In genomic region chr20:48772183-48772976, GRCh38 we compare ENCODE assay signal across 10 cellular contexts. TPM values are rescaled to one million over a fixed set of nuclear protein-coding genes. Genes with fewer than 3 reads are reported as not detected.
DNase-seq lines count a peak whose midpoint lies in the region; ATAC-seq and TF ChIP-seq lines count a peak whose summit lies in the region.
"Had no signal": no experiment of that assay in that cellular context is flagged by ENCODE, and none has a peak within 500 bp of the region (broad histone marks: within the 10 kb centered on the region; RNA-seq: fewer than 3 reads in every experiment).

No MANE protein-coding gene starts in this region.

- no peak for TF ChIP-seq CTCF in left lung (IDR thresholded peaks at IDR 0.05)
- no peak for TF ChIP-seq CTCF in transverse colon (IDR thresholded peaks at IDR 0.05)

- H3K27me3 Mint-ChIP-seq in activated CD4-positive, alpha-beta memory T cell treated with anti-CD3 and anti-CD28 coated beads for 36 hours = no peaks in the 10 kb centered on the region
- H3K27me3 Mint-ChIP-seq in activated CD4-positive, alpha-beta memory T cell treated with anti-CD3 and anti-CD28 coated beads, Interleukin-2, amount 10 ng/mL, durations not matched to agents 7 days and 5 days = no peaks in the 10 kb centered on the region
- no peaks in the 10 kb centered on the region for H3K27me3 Mint-ChIP-seq in activated naive CD8-positive, alpha-beta T cell

- H3K36me3 ChIP-seq in left lung = no peaks in the 10 kb centered on the region
- H3K36me3 ChIP-seq in transverse colon = no peaks in the 10 kb centered on the region

- peaks cover 10% of the 10 kb centered on the region for H3K9me3 Mint-ChIP-seq in activated CD4-positive, alpha-beta memory T cell treated with anti-CD3 and anti-CD28 coated beads for 36 hours
- H3K9me3 Mint-ChIP-seq in activated CD4-positive, alpha-beta memory T cell treated with anti-CD3 and anti-CD28 coated beads, Interleukin-2, amount 10 ng/mL, durations not matched to agents 7 days and 5 days = peaks cover 8% of the 10 kb centered on the region
- no peaks in the 10 kb centered on the region for H3K9me3 Mint-ChIP-seq in activated naive CD8-positive, alpha-beta T cell (ENCODE audit: low read depth)

- ATAC-seq in left lung = peak; percentile 70
- ATAC-seq: GM23338 had no signal

- POLR2A ChIA-PET in activated CD4-positive, alpha-beta memory T cell treated with anti-CD3 and anti-CD28 coated beads for 36 hours (lab: Charles Lee) = interaction anchor here (0.6 kb wide), 1 partner anchor 270 kb away, joined by 4 read pairs; no protein-coding TSS in a partner anchor
- POLR2A ChIA-PET in activated CD4-positive, alpha-beta memory T cell treated with anti-CD3 and anti-CD28 coated beads, Interleukin-2, amount 10 ng/mL, durations not matched to agents 7 days and 5 days (lab: Charles Lee) = interaction anchor here (0.9 to 1.8 kb wide), 5 partner anchors 11 to 56 kb away, joined by 3 to 5 read pairs (median 3); partner anchors contain the start of gene PREX1

- peak overlapping the region; percentile 74 for H3K27ac Mint-ChIP-seq in activated CD4-positive, alpha-beta memory T cell treated with anti-CD3 and anti-CD28 coated beads for 36 hours
- no peak overlapping the region for H3K27ac Mint-ChIP-seq in activated CD4-positive, alpha-beta memory T cell treated with anti-CD3 and anti-CD28 coated beads, Interleukin-2, amount 10 ng/mL, durations not matched to agents 7 days and 5 days
- peak overlapping the region; percentile 84 for H3K27ac Mint-ChIP-seq in activated naive CD8-positive, alpha-beta T cell
- H3K27ac Mint-ChIP-seq: GM23338, nephron had no signal

- H3K4me1 ChIP-seq in left lung = peaks cover 13 to 100% of the 10 kb centered on the region in 2 donors
- peaks cover 0 to 33% (median 0%) of the 10 kb centered on the region in 4 donors for H3K4me1 ChIP-seq in transverse colon

- WGBS in transverse colon (ENCODE audit: low coverage in 1 of 2), 2 donors = 66 to 80% methylated on average over 1 to 17 of the region's 17 CpGs

- no peak for DNase-seq in activated CD4-positive, alpha-beta memory T cell treated with anti-CD3 and anti-CD28 coated beads for 36 hours
- DNase-seq in activated CD4-positive, alpha-beta memory T cell treated with anti-CD3 and anti-CD28 coated beads, Interleukin-2, amount 10 ng/mL, durations not matched to agents 7 days and 5 days = no peak
- peak; percentile 82 to 92 for DNase-seq in left lung
- DNase-seq in transverse colon = peak; percentile 40
- no peak for DNase-seq in NCI-H345 (lab: John Stamatoyannopoulos, UW)
- no peak for DNase-seq in GM19240 (ENCODE audit: insufficient read length, low spot score)
- DNase-seq in activated CD8-positive, alpha-beta memory T cell treated with anti-CD3 and anti-CD28 coated beads, Interleukin-2, amount 50 U/mL, for 4 hours = no peak

- H3K4me3 ChIP-seq in left lung (peak overlapping the region in 1 of 2 donors; percentile 21), transverse colon (no peak overlapping the region)
- H3K4me3 ChIP-seq: GM23338 had no signal

- TF ChIP-seq EP300 in transverse colon (IDR thresholded peaks at IDR 0.05; ENCODE audit: low read depth) = no peak

- no peak for TF ChIP-seq POLR2A in transverse colon (IDR thresholded peaks at IDR 0.05)

- H3K36me3 Mint-ChIP-seq in activated CD4-positive, alpha-beta memory T cell treated with anti-CD3 and anti-CD28 coated beads for 36 hours = peaks cover 23% of the 10 kb centered on the region
- peaks cover 64% of the 10 kb centered on the region for H3K36me3 Mint-ChIP-seq in activated CD4-positive, alpha-beta memory T cell treated with anti-CD3 and anti-CD28 coated beads, Interleukin-2, amount 10 ng/mL, durations not matched to agents 7 days and 5 days (ENCODE audit: low read depth)
- H3K36me3 Mint-ChIP-seq in activated naive CD8-positive, alpha-beta T cell = peaks cover 5% of the 10 kb centered on the region

- no peaks in the 10 kb centered on the region for H3K9me3 ChIP-seq in left lung
- H3K9me3 ChIP-seq in transverse colon = no peaks in the 10 kb centered on the region

- intact Hi-C loops in activated CD4-positive, alpha-beta memory T cell treated with anti-CD3 and anti-CD28 coated beads for 36 hours (cut with micrococcal nuclease) = no loop called here
- intact Hi-C loops in left lung (cut with DNase I) = loop anchor here in 1 of 2 donors (10.0 kb wide), 1 partner anchor 52 kb away; the partner anchor contains the start of gene PREX1
- intact Hi-C loops in transverse colon (cut with DNase I; ENCODE audit: low total_unique reads) = no loop called here

- CTCF ChIA-PET in activated CD4-positive, alpha-beta memory T cell treated with anti-CD3 and anti-CD28 coated beads for 36 hours (lab: Charles Lee) = interaction anchor here (1.0 to 1.3 kb wide), 2 partner anchors 56 to 115 kb away, joined by 3 to 4 read pairs; partner anchors contain the start of gene PREX1
- CTCF ChIA-PET in activated CD4-positive, alpha-beta memory T cell treated with anti-CD3 and anti-CD28 coated beads, Interleukin-2, amount 10 ng/mL, durations not matched to agents 7 days and 5 days (lab: Charles Lee) = no interaction called here

- in situ Hi-C loops in transverse colon (cut with MboI; ENCODE audit: low pct_ligation_motif_present in 1 of 4, low pct_unique_long_range_greater_than_20kb in 1 of 4, low sequenced_read_pairs in 3 of 4) = no loop called here

- H3K27me3 ChIP-seq in left lung (peaks cover 0 to 39% of the 10 kb centered on the region in 2 donors), transverse colon (no peaks in the 10 kb centered on the region)

- H3K4me3 Mint-ChIP-seq in activated CD4-positive, alpha-beta memory T cell treated with anti-CD3 and anti-CD28 coated beads for 36 hours = peak overlapping the region; percentile 29
- H3K4me3 Mint-ChIP-seq in activated CD4-positive, alpha-beta memory T cell treated with anti-CD3 and anti-CD28 coated beads, Interleukin-2, amount 10 ng/mL, durations not matched to agents 7 days and 5 days = no peak overlapping the region
- no peak overlapping the region for H3K4me3 Mint-ChIP-seq in activated naive CD8-positive, alpha-beta T cell
- H3K4me3 Mint-ChIP-seq: GM23338, nephron had no signal

- peaks cover 91% of the 10 kb centered on the region for H3K4me1 Mint-ChIP-seq in activated CD4-positive, alpha-beta memory T cell treated with anti-CD3 and anti-CD28 coated beads for 36 hours (ENCODE audit: low read depth)
- H3K4me1 Mint-ChIP-seq in activated CD4-positive, alpha-beta memory T cell treated with anti-CD3 and anti-CD28 coated beads, Interleukin-2, amount 10 ng/mL, durations not matched to agents 7 days and 5 days = peaks cover 84% of the 10 kb centered on the region
- peaks cover 85% of the 10 kb centered on the region for H3K4me1 Mint-ChIP-seq in activated naive CD8-positive, alpha-beta T cell (ENCODE audit: low read depth)

- H3K27ac ChIP-seq in left lung (peak overlapping the region; percentile 44 to 87), transverse colon (peak overlapping the region in 3 of 4 donors; percentile 23 to 45 (median 34))

RNA-seq across cellular contexts. Expression of gene PREX1, which starts 55.4 kb away (rescaled TPM):
- total RNA-seq in activated CD4-positive, alpha-beta memory T cell treated with anti-CD3 and anti-CD28 coated beads for 36 hours = 10 to 100 TPM; 91.5 to 92.8 TPM
- total RNA-seq in activated CD4-positive, alpha-beta memory T cell treated with anti-CD3 and anti-CD28 coated beads, Interleukin-2, amount 10 ng/mL, durations not matched to agents 7 days and 5 days = 100 to 1,000 TPM; 158 to 160 TPM
- 100 to 1,000 TPM in 1 of 2 donors, 10 to 100 TPM in 1; 40.6 to 111 TPM for total RNA-seq in left lung
- 10 to 100 TPM; 10.9 to 29.9 (median 16.6) TPM for total RNA-seq in transverse colon

Comparison
In these comparisons a context has a peak if more than half of its experiments do, and no peak if none do; other contexts are left out.
1. DNase-seq: peak in left lung (2 of 2) and transverse colon (single experiment); none in activated CD4-positive, alpha-beta memory T cell treated with anti-CD3 and anti-CD28 coated beads for 36 hours (single experiment), activated CD4-positive, alpha-beta memory T cell treated with anti-CD3 and anti-CD28 coated beads, Interleukin-2, amount 10 ng/mL, durations not matched to agents 7 days and 5 days (single experiment), NCI-H345 (single experiment), GM19240 (single experiment) and activated CD8-positive, alpha-beta memory T cell treated with anti-CD3 and anti-CD28 coated beads, Interleukin-2, amount 50 U/mL, for 4 hours (single experiment).